11 cellular contexts compared by ENCODE assay signal in the genomic region with DNA sequence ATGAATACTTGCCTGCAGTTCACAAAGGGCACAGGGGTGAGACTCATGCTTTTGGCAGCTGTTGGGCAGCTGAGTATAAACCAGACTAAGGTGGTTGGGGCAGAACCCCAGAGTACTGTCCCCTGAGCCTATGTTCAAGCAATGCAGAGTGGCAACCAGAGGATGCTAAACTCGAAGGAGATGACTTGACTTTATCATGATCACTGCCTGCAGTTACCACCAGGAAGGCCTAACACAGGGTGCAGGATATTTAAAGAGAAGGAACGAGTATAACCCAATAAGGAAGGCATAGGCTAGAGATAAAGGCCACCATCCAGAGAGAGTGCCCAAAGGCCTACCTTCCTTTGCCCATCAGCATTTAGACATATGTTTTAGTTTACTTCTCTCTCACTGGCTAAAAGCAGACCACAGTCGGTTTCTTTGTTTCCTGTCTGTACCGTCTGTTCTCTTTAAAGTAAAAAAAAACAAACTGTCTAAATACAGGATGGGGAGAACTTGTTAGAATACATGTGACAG.
DNase-seq lines count a peak whose midpoint lies in the region; ATAC-seq, FAIRE-seq and TF ChIP-seq lines count a peak whose summit lies in the region.
"Had no signal": no experiment of that assay in that cellular context is flagged by ENCODE, and none has a peak within 500 bp of the region (broad histone marks: within the 10 kb centered on the region; RNA-seq: fewer than 3 reads in every experiment).

No MANE protein-coding gene starts in this region.

- H4K20me1 ChIP-seq in HepG2 (ENCODE audit: insufficient read depth, low read length) (no peaks in the 10 kb centered on the region), GM12878 (ENCODE audit: control insufficient read depth, insufficient read depth) (no peaks in the 10 kb centered on the region)

- no peak for DNase-seq in HepG2 (ENCODE audit: low spot score)
- no peak for DNase-seq in right lobe of liver
- DNase-seq in GM12878 (ENCODE audit: low read depth, low spot score): peak; percentile 31
- DNase-seq in stimulated activated naive CD8-positive, alpha-beta T cell treated with anti-CD3 and anti-CD28 coated beads, Interleukin-15, amount 100 ng/mL, for 72 hours: peak in 1 of 2 donors; percentile 26
- DNase-seq in SK-N-DZ (ENCODE audit: low spot score): no peak
- DNase-seq in gastrocnemius medialis: no peak
- DNase-seq: NCI-H526 treated with DMSO at 0.1 percent for 48 hours, T-helper 9 cell had no signal

- H3K9me3 ChIP-seq in HepG2 (ENCODE audit: low read length): no peaks in the 10 kb centered on the region
- H3K9me3 ChIP-seq in right lobe of liver: no peaks in the 10 kb centered on the region
- peaks cover 19% of the 10 kb centered on the region for H3K9me3 ChIP-seq in KOPT-K1 (ENCODE audit: insufficient read depth, low read length, poor library complexity, severe bottlenecking)
- H3K9me3 ChIP-seq in GM12878 (replicated peaks; ENCODE audit: control insufficient read depth, insufficient read depth, low read length): no peaks in the 10 kb centered on the region; the same call in 1 of the 3 replicates
- no peaks in the 10 kb centered on the region for H3K9me3 ChIP-seq in gastrocnemius medialis
- H3K9me3 ChIP-seq: breast epithelium had no signal

- TF ChIP-seq POLR2A in HepG2 (IDR thresholded peaks at IDR 0.05; ENCODE audit: insufficient read depth in 1 of 2, low read depth in 2 of 2, low read length in 2 of 2) (no peak), right lobe of liver (IDR thresholded peaks at IDR 0.05) (no peak), GM12878 (IDR thresholded peaks at IDR 0.05; ENCODE audit: low read depth, low read length) (no peak), gastrocnemius medialis (IDR thresholded peaks at IDR 0.05) (no peak)

- RAD21 ChIA-PET in GM12878 (lab: Charles Lee; ENCODE audit: unreplicated experiment): interaction anchor here (1.1 kb wide), 2 partner anchors 91 to 118 kb away, joined by 3 read pairs; no protein-coding TSS in a partner anchor

- H3K4me3 ChIP-seq in HepG2 (replicated peaks in 1 of 3; ENCODE audit: insufficient read depth in 1 of 3, low read depth in 2 of 3, low read length in 3 of 3): no peak overlapping the region
- H3K4me3 ChIP-seq in right lobe of liver: no peak overlapping the region
- no peak overlapping the region for H3K4me3 ChIP-seq in GM12878
- H3K4me3 ChIP-seq in gastrocnemius medialis: no peak overlapping the region
- H3K4me3 ChIP-seq: breast epithelium had no signal

- H3K79me2 ChIP-seq in HepG2 (ENCODE audit: insufficient read depth, low read length) (no peaks in the 10 kb centered on the region), GM12878 (ENCODE audit: control insufficient read depth, insufficient read depth, low read length) (no peaks in the 10 kb centered on the region)

- TF ChIP-seq EP300 in HepG2 (IDR thresholded peaks at IDR 0.05; ENCODE audit: low read depth in 2 of 2, low read length in 2 of 2) (no peak), HepG2 (CRISPR knock-in tag; IDR thresholded peaks at IDR 0.05; ENCODE audit: borderline replicate concordance) (no peak), GM12878 (IDR thresholded peaks at IDR 0.05; ENCODE audit: borderline replicate concordance in 1 of 2, control insufficient read depth in 1 of 2, low read depth in 2 of 2, low read length in 2 of 2) (no peak)

- peak overlapping the region in 1 of 2 donors; percentile 34 for H3K4me3 Mint-ChIP-seq in stimulated activated naive CD8-positive, alpha-beta T cell treated with anti-CD3 and anti-CD28 coated beads, Interleukin-15, amount 100 ng/mL, for 72 hours

- intact Hi-C loops in HepG2 (cut with micrococcal nuclease; ENCODE audit: unreplicated experiment): loop anchor here (10.0 kb wide), 1 partner anchor 130 kb away; a partner anchor contains a TSS
- intact Hi-C loops in right lobe of liver (cut with DNase I): loop anchor here in 1 of 2 donors (10.0 kb wide), 1 partner anchor 80 kb away; a partner anchor contains a TSS
- intact Hi-C loops in GM12878 (cut with micrococcal nuclease; ENCODE audit: unreplicated experiment): no loop called here
- intact Hi-C loops in gastrocnemius medialis (cut with DNase I; ENCODE audit: low total_unique reads): no loop called here

- H3K9me3 Mint-ChIP-seq in stimulated activated naive CD8-positive, alpha-beta T cell treated with anti-CD3 and anti-CD28 coated beads, Interleukin-15, amount 100 ng/mL, for 72 hours: no peaks in the 10 kb centered on the region

- H3K4me2 ChIP-seq in HepG2 (ENCODE audit: low read depth, low read length): peak overlapping the region; percentile 15; the same call in 1 of the 2 replicates
- peak overlapping the region; percentile 55 for H3K4me2 ChIP-seq in GM12878 (ENCODE audit: control insufficient read depth, insufficient read depth)

- peaks cover 33% of the 10 kb centered on the region for H3K4me1 Mint-ChIP-seq in stimulated activated naive CD8-positive, alpha-beta T cell treated with anti-CD3 and anti-CD28 coated beads, Interleukin-15, amount 100 ng/mL, for 72 hours

- TF ChIP-seq RAD21 in HepG2 (CRISPR knock-in tag; IDR thresholded peaks at IDR 0.05): no peak
- no peak for TF ChIP-seq RAD21 in GM12878 (IDR thresholded peaks at IDR 0.05; ENCODE audit: insufficient read depth, low read depth, low read length)

- H3K9ac ChIP-seq in HepG2 (ENCODE audit: insufficient read depth, low read depth, low read length) (no peak overlapping the region), GM12878 (ENCODE audit: control insufficient read depth, insufficient read depth, low read length) (no peak overlapping the region)

- no peak overlapping the region for H3K27ac ChIP-seq in HepG2 (ENCODE audit: extremely low read length, insufficient read depth, low read length)
- no peak overlapping the region for H3K27ac ChIP-seq in right lobe of liver
- H3K27ac ChIP-seq in KOPT-K1 (ENCODE audit: low read depth, low read length, poor library complexity, severe bottlenecking): peak overlapping the region; percentile 97
- no peak overlapping the region for H3K27ac ChIP-seq in GM12878 (ENCODE audit: control insufficient read depth, insufficient read depth)
- no peak overlapping the region for H3K27ac ChIP-seq in gastrocnemius medialis
- H3K27ac ChIP-seq: breast epithelium had no signal

- CTCF ChIA-PET in HepG2 (lab: Yijun Ruan, JAX; ENCODE audit: low intra/inter-chr PET ratio, low total read pairs) (no interaction called here), GM12878 (lab: Yijun Ruan, JAX) (interaction anchor here (0.6 to 2.8 kb wide), 2 partner anchors 8 to 205 kb away, joined by 3 to 12 read pairs; no protein-coding TSS in a partner anchor)

- no peaks in the 10 kb centered on the region for H3K27me3 Mint-ChIP-seq in stimulated activated naive CD8-positive, alpha-beta T cell treated with anti-CD3 and anti-CD28 coated beads, Interleukin-15, amount 100 ng/mL, for 72 hours

- 12% methylated on average over 4 of the region's 4 CpGs for WGBS in HepG2 (ENCODE audit: low lambda C conversion rate)
- 45% methylated on average over 4 of the region's 4 CpGs for WGBS in right lobe of liver (ENCODE audit: insufficient coverage, low coverage, low lambda C conversion rate, missing lambda C conversion rate)
- 10% methylated on average over 4 of the region's 4 CpGs for WGBS in GM12878 (ENCODE audit: insufficient coverage, insufficient replicate concordance, low lambda C conversion rate, missing lambda C conversion rate)

- no peaks in the 10 kb centered on the region for H3K36me3 ChIP-seq in HepG2 (replicated peaks in 1 of 2; ENCODE audit: control insufficient read depth in 1 of 2, insufficient read depth in 2 of 2, low read length in 2 of 2)
- peaks cover 0 to 6% (median 0%) of the 10 kb centered on the region in 4 donors for H3K36me3 ChIP-seq in right lobe of liver
- H3K36me3 ChIP-seq in KOPT-K1 (ENCODE audit: insufficient read depth, low read length): no peaks in the 10 kb centered on the region
- no peaks in the 10 kb centered on the region for H3K36me3 ChIP-seq in GM12878 (ENCODE audit: control insufficient read depth in 2 of 2, insufficient read depth in 2 of 2, low read length in 1 of 2)
- H3K36me3 ChIP-seq in gastrocnemius medialis: no peaks in the 10 kb centered on the region
- H3K36me3 ChIP-seq: breast epithelium had no signal

- ATAC-seq in HepG2 (no peak), right lobe of liver (no peak), GM12878 (peak; percentile 17), HG02642 (IDR thresholded peaks at IDR 0.05; ENCODE audit: poor library complexity, unreplicated experiment) (no peak), gastrocnemius medialis (no peak)
- ATAC-seq in stimulated activated naive CD8-positive, alpha-beta T cell treated with anti-CD3 and anti-CD28 coated beads, Interleukin-15, amount 100 ng/mL, for 72 hours: peak; percentile 69

- no peak for FAIRE-seq in HepG2 (lab: Jason Lieb, UNC)
- peak; percentile 59 for FAIRE-seq in GM12878 (lab: Jason Lieb, UNC)

- TF ChIP-seq CTCF in HepG2 (CRISPR knock-in tag; IDR thresholded peaks at IDR 0.05): no peak
- no peak for TF ChIP-seq CTCF in right lobe of liver (IDR thresholded peaks at IDR 0.05)
- no peak for TF ChIP-seq CTCF in GM12878 (IDR thresholded peaks at IDR 0.05 in 2 of 3, conservative IDR thresholded peaks at IDR 0.05 in 1 of 3; ENCODE audit: control insufficient read depth in 2 of 3, extremely low read depth in 1 of 3, insufficient read depth in 1 of 3, low read depth in 3 of 3, low read length in 3 of 3)
- no peak for TF ChIP-seq CTCF in gastrocnemius medialis (IDR thresholded peaks at IDR 0.05 in 4 of 5, conservative IDR thresholded peaks at IDR 0.05 in 1 of 5)

- H2AFZ ChIP-seq in HepG2 (ENCODE audit: low read length) (no peak overlapping the region), GM12878 (ENCODE audit: control insufficient read depth, low read depth, low read length) (peak overlapping the region; percentile 67)

- BruUV-seq in HepG2 (replicated peaks; lab: Mats Ljungman, UMichigan) (no TSS peak), GM12878 (replicated peaks; lab: Mats Ljungman, UMichigan) (no TSS peak)

- peaks cover 22% of the 10 kb centered on the region for H3K4me1 ChIP-seq in HepG2 (ENCODE audit: insufficient read depth, low read length)
- H3K4me1 ChIP-seq in right lobe of liver: peaks cover 0 to 3% (median 0%) of the 10 kb centered on the region in 4 donors
- H3K4me1 ChIP-seq in GM12878 (ENCODE audit: control insufficient read depth, insufficient read depth, low read length): peaks cover 12% of the 10 kb centered on the region
- no peaks in the 10 kb centered on the region for H3K4me1 ChIP-seq in gastrocnemius medialis

- in situ Hi-C loops in HepG2 (cut with HindIII; ENCODE audit: extremely low pct_ligation_motif_present, low pct_unique_long_range_greater_than_20kb): loop anchor here (5.0 kb wide), 1 partner anchor 83 kb away; a partner anchor contains a TSS
- in situ Hi-C loops in GM12878 (cut with MboI): no loop called here
- in situ Hi-C loops in gastrocnemius medialis (cut with MboI; ENCODE audit: low sequenced_read_pairs in 4 of 4): loop anchor here in 2 of 4 donors (5.0 to 25.0 kb wide), 3 partner anchors 83 to 282 kb away; a partner anchor contains a TSS

- SMC1A ChIA-PET in GM12878 (lab: Charles Lee; ENCODE audit: uncharacterized antibody, unreplicated experiment): interaction anchor here (2.3 kb wide), 1 partner anchor 90 kb away, joined by 7 read pairs; no protein-coding TSS in a partner anchor

- H3K27me3 ChIP-seq in HepG2 (ENCODE audit: control insufficient read depth in 1 of 2, insufficient read depth in 2 of 2, low read length in 2 of 2) (no peaks in the 10 kb centered on the region), right lobe of liver (no peaks in the 10 kb centered on the region), GM12878 (replicated peaks in 1 of 2; ENCODE audit: control insufficient read depth in 2 of 2, insufficient read depth in 2 of 2, low read length in 1 of 2) (no peaks in the 10 kb centered on the region), gastrocnemius medialis (no peaks in the 10 kb centered on the region)
- H3K27me3 ChIP-seq: breast epithelium had no signal

- peak overlapping the region in 1 of 2 donors; percentile 6 for H3K27ac Mint-ChIP-seq in stimulated activated naive CD8-positive, alpha-beta T cell treated with anti-CD3 and anti-CD28 coated beads, Interleukin-15, amount 100 ng/mL, for 72 hours

- POLR2A ChIA-PET in HepG2 (lab: Yijun Ruan, JAX): no interaction called here
- POLR2A ChIA-PET in GM12878 (lab: Charles Lee): interaction anchor here (0.6 kb wide), 1 partner anchor 136 kb away, joined by 6 read pairs; no protein-coding TSS in a partner anchor

Comparison
In these comparisons a context has a peak if more than half of its experiments do, and no peak if none do; other contexts are left out.
1. ATAC-seq: peak in GM12878 (single experiment) and stimulated activated naive CD8-positive, alpha-beta T cell treated with anti-CD3 and anti-CD28 coated beads, Interleukin-15, amount 100 ng/mL, for 72 hours (single experiment); none in HepG2 (single experiment), right lobe of liver (0 of 4), HG02642 (single experiment) and gastrocnemius medialis (0 of 2).